ENCODE assay signal across 1 cellular context in the genomic region with DNA sequence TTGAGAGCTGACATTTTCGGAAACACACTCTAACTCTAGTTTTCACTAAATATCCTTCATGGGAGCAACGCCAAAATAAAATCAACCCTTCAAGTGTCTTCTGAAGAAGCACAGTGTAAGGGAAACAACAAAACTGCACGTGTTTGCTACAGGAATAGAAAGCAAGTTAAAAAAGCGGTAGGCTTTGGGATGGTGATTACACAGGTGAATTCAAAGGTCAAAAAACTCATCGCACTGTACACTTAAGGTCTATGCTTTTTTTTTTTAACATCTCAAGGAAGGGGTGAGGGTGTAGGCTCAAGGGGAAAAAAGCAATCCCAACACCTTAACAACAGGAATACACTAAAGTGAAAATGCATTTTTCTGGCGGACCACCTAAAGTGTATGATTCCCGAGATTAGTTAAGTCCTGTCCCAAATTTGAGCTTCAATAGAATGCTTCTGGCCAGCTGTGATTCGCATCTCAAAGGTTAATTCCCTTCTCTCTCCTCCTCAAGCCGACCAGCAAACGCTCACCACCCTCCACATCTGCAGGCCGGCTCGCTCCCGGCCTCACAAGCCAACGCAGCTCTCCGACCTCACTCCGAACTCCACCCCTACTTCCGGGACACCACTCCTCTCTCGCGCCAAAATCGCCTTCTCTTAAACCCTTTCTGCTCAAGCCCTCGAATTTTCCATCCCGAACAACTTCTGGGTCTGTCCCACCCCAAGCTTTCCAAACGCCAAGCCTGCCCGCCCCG.
TF ChIP-seq lines count a peak whose summit lies in the region.

No MANE protein-coding gene starts in this region.

TF ChIP-seq in liver, 16 proteins besides CTCF, POLR2A, EP300 and RAD21 (continued from another document):
- TF ChIP-seq, protein P1, sequence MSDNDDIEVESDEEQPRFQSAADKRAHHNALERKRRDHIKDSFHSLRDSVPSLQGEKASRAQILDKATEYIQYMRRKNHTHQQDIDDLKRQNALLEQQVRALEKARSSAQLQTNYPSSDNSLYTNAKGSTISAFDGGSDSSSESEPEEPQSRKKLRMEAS (IDR thresholded peaks at IDR 0.05), result peak; percentile 39
TF ChIP-seq in liver: peak in this region for 4.
